In genomic region chr14:75249251-75249957, GRCh38 we compare ENCODE assay signal across 1 cellular context.
A peak's percentile ranks its signal among the peaks of the same experiment; 100 is the strongest.
TF ChIP-seq lines count a peak whose summit lies in the region.

No MANE protein-coding gene starts in this region.

TF ChIP-seq in HEK293, 187 proteins besides CTCF, POLR2A, EP300 and RAD21 (continued from another document):
- TF ChIP-seq, protein P1, sequence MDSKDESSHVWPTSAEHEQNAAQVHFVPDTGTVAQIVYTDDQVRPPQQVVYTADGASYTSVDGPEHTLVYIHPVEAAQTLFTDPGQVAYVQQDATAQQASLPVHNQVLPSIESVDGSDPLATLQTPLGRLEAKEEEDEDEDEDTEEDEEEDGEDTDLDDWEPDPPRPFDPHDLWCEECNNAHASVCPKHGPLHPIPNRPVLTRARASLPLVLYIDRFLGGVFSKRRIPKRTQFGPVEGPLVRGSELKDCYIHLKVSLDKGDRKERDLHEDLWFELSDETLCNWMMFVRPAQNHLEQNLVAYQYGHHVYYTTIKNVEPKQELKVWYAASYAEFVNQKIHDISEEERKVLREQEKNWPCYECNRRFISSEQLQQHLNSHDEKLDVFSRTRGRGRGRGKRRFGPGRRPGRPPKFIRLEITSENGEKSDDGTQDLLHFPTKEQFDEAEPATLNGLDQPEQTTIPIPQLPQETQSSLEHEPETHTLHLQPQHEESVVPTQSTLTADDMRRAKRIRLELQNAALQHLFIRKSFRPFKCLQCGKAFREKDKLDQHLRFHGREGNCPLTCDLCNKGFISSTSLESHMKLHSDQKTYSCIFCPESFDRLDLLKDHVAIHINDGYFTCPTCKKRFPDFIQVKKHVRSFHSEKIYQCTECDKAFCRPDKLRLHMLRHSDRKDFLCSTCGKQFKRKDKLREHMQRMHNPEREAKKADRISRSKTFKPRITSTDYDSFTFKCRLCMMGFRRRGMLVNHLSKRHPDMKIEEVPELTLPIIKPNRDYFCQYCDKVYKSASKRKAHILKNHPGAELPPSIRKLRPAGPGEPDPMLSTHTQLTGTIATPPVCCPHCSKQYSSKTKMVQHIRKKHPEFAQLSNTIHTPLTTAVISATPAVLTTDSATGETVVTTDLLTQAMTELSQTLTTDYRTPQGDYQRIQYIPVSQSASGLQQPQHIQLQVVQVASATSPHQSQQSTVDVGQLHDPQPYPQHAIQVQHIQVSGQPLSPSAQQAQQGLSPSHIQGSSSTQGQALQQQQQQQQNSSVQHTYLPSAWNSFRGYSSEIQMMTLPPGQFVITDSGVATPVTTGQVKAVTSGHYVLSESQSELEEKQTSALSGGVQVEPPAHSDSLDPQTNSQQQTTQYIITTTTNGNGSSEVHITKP (tag by site-specific recombination; IDR thresholded peaks at IDR 0.05), result 0 out of 2 replicates have a peak, but pooled peaks have one; percentile 35
- TF ChIP-seq ZNF37A (tag by site-specific recombination; IDR thresholded peaks at IDR 0.05) (no peak), FEZF1 (tag by site-specific recombination; IDR thresholded peaks at IDR 0.05) (peak; percentile 53), GLIS1 (tag by site-specific recombination; IDR thresholded peaks at IDR 0.05) (peak; percentile 58), ZNF341 (tag by site-specific recombination; IDR thresholded peaks at IDR 0.05; ENCODE audit: low read depth) (peak; percentile 68), ZSCAN5A (tag by site-specific recombination; IDR thresholded peaks at IDR 0.05) (no peak), ZFP69B (tag by site-specific recombination; IDR thresholded peaks at IDR 0.05) (no peak), ZNF324 (tag by site-specific recombination; IDR thresholded peaks at IDR 0.05) (no peak), ZNF174 (tag by site-specific recombination; IDR thresholded peaks at IDR 0.05) (no peak), ZNF555 (tag by site-specific recombination; conservative IDR thresholded peaks at IDR 0.05) (no peak)
